In the genomic region with DNA sequence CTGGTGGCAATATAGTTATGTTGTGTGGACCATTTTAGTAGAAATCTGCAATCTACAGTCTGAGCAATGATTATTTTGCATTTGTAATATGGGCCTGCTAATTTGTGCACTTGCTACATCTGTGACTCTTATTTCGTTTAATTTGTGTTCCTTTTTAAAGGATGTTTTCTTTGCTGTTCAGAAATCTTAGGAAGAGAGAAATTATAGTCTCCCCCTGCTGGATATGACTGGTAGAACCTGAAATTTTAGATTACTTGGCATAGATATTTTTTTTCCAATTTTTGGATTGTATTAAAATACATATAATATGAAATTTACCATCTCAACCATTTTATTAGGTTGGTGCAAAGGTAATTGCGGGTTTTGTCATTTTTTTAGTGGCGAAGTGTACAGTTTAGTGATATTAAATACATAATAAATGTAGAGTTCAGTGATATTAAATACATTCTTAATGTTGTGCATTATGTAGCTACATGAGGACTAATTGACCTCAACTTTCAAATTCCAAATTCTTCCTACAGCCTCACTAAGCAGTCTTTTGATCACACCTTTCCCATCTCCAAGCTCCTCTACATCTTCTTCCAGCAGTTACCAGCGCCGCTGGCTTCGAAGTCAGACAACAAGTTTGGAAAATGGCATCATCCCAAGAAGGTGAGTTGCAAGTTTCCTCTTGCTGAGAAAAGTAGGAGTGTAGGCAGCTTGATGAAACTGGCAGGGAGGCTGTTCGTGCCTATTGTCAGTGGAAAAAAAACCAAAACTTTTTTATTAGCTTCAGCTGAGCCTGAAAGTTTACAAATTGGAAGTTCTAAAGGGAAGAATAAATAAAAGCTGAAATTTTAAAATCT, we compare ENCODE assay signal across 8 cellular contexts.
DNase-seq lines count a peak whose midpoint lies in the region; ATAC-seq, FAIRE-seq and TF ChIP-seq lines count a peak whose summit lies in the region.

No MANE protein-coding gene starts in this region.

- H3K9me2 ChIP-seq in MM.1S (replicated peaks; ENCODE audit: insufficient read depth, low read length), result no peaks in the 10 kb centered on the region

- FAIRE-seq in bronchial epithelial cell (lab: Jason Lieb, UNC), result no peak

- intact Hi-C loops in lower lobe of right lung (cut with DNase I), result loop anchor here (10.0 kb wide), 1 partner anchor 324 kb away; no protein-coding TSS in a partner anchor

- H3K9me3 ChIP-seq in MM.1S (replicated peaks; ENCODE audit: insufficient read depth, low read length) (no peaks in the 10 kb centered on the region), lower lobe of right lung (no peaks in the 10 kb centered on the region)

- no peak overlapping the region for H3K4me3 ChIP-seq in MM.1S (ENCODE audit: low read length)
- H3K4me3 ChIP-seq in bronchial epithelial cell (ENCODE audit: low read depth, low read length), result no peak overlapping the region
- H3K4me3 ChIP-seq in lower lobe of right lung, result no peak overlapping the region

- H3K36me3 ChIP-seq in MM.1S (replicated peaks; ENCODE audit: insufficient read depth, low read length), result no peaks in the 10 kb centered on the region
- no peaks in the 10 kb centered on the region for H3K36me3 ChIP-seq in bronchial epithelial cell (ENCODE audit: control insufficient read depth, insufficient read depth, low read length)
- peaks cover 45% of the 10 kb centered on the region for H3K36me3 ChIP-seq in lower lobe of right lung

- H3K79me2 ChIP-seq in MM.1S (ENCODE audit: low read length), result no peaks in the 10 kb centered on the region

- H3K4me1 ChIP-seq in MM.1S (ENCODE audit: low read length) (peaks cover 12% of the 10 kb centered on the region), lower lobe of right lung (peaks cover 6% of the 10 kb centered on the region)

- H3K27ac ChIP-seq in MM.1S (ENCODE audit: low read length), result no peak overlapping the region
- H3K27ac ChIP-seq in lower lobe of right lung, result no peak overlapping the region

- no peak overlapping the region for H2AFZ ChIP-seq in MM.1S (ENCODE audit: low read length)

- peak overlapping the region; percentile 16; the same call in 1 of the 2 replicates for H3K4me2 ChIP-seq in MM.1S (ENCODE audit: low read depth, low read length)

- peak; percentile 65 for TF ChIP-seq CTCF in MM.1S (IDR thresholded peaks at IDR 0.05; ENCODE audit: low read length)
- TF ChIP-seq CTCF in bronchial epithelial cell (IDR thresholded peaks at IDR 0.05; ENCODE audit: insufficient read depth, low read length, severe bottlenecking), result peak; percentile 12
- peak; percentile 70 for TF ChIP-seq CTCF in lower lobe of right lung (IDR thresholded peaks at IDR 0.05)

- H3K27me3 ChIP-seq in MM.1S (replicated peaks; ENCODE audit: insufficient read depth, low read length), result no peaks in the 10 kb centered on the region
- H3K27me3 ChIP-seq in bronchial epithelial cell (ENCODE audit: control insufficient read depth, insufficient read depth, low read length), result no peaks in the 10 kb centered on the region
- no peaks in the 10 kb centered on the region for H3K27me3 ChIP-seq in lower lobe of right lung (ENCODE audit: low read depth)

- ATAC-seq in lower lobe of right lung, result peak in 1 of 2 donors; percentile 48
- no peak for ATAC-seq in HG02870 (IDR thresholded peaks at IDR 0.05; ENCODE audit: unreplicated experiment)

- H3K9ac ChIP-seq in MM.1S (ENCODE audit: low read length), result no peak overlapping the region

- DNase-seq in NCI-H2196 (lab: John Stamatoyannopoulos, UW; ENCODE audit: unreplicated experiment) (peak; percentile 16), NCI-H2196 treated with DMSO at 0.1 percent for 48 hours (lab: John Stamatoyannopoulos, UW; ENCODE audit: unreplicated experiment) (no peak), MM.1S (peak; percentile 42), bronchial epithelial cell (ENCODE audit: low read depth) (peak; percentile 55), lower lobe of right lung (no peak)
- no peak for DNase-seq in stimulated activated CD4-positive, alpha-beta T cell treated with anti-CD3 and anti-CD28 coated beads, Interleukin-2, amount 100 ng/mL, for 24 hours
- DNase-seq in activated CD4-positive, alpha-beta T cell treated with anti-CD3 and anti-CD28 coated beads for 4 hours, result no peak

- no peaks in the 10 kb centered on the region for H4K20me1 ChIP-seq in MM.1S (ENCODE audit: insufficient read depth, low read length)

- H3F3A ChIP-seq in MM.1S (ENCODE audit: insufficient read depth, low read length), result 0 out of 2 replicates have a peak, but pooled peaks cover 4% of the 10 kb centered on the region

Comparison
In these comparisons a context has a peak if more than half of its experiments do, and no peak if none do; other contexts are left out.
1. DNase-seq: peak in NCI-H2196 (single experiment), MM.1S (single experiment) and bronchial epithelial cell (single experiment); none in NCI-H2196 treated with DMSO at 0.1 percent for 48 hours (single experiment), lower lobe of right lung (single experiment), stimulated activated CD4-positive, alpha-beta T cell treated with anti-CD3 and anti-CD28 coated beads, Interleukin-2, amount 100 ng/mL, for 24 hours (0 of 2) and activated CD4-positive, alpha-beta T cell treated with anti-CD3 and anti-CD28 coated beads for 4 hours (0 of 2).
2. CTCF ChIP-seq: peak in every context shown above with its lines; median percentile 70 in lower lobe of right lung; 65 in MM.1S; 12 in bronchial epithelial cell.